8 cellular contexts compared by ENCODE assay signal in the genomic region with DNA sequence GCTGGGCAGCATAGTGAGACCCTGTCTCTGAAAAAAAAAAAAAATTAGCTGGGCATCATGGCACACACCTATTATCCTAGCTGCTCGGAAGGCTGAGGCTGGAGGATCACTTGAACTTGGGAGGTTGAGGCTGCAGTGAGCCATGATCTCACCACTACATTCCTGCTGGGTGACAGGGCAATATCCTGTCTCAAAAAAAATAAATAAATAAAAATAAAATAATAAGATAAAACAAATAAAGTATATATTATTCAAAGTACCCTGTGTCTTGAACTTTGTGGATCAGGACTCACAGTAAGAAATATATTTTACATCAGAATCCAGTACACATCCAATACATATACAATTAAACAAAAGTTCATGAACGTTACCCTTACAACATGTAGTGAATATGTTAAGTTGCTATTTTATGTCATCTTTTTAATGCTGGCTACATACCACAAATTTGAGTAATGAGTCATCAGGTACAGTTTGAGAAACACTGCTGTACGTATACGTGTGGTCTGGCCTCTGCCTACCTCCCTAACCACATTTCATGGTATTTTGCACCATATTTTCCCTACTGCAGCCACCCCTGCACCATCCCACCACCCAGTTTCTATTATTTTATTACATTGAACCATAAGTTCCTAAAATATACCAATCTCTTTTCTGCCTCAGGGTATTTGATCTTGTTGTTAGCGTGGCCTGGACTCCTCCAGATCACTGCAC. TPM values are rescaled to one million over a fixed set of nuclear protein-coding genes. Genes with fewer than 3 reads are reported as not detected.
DNase-seq lines count a peak whose midpoint lies in the region; ATAC-seq and TF ChIP-seq lines count a peak whose summit lies in the region.

No MANE protein-coding gene starts in this region.

- ATAC-seq in GM21723 (IDR thresholded peaks at IDR 0.05; ENCODE audit: unreplicated experiment), result peak; percentile 42
- ATAC-seq in GM21825 (IDR thresholded peaks at IDR 0.05; ENCODE audit: unreplicated experiment), result no peak
- ATAC-seq in HG03139 (IDR thresholded peaks at IDR 0.05; ENCODE audit: unreplicated experiment), result no peak

- TF ChIP-seq CTCF in fibroblast of villous mesenchyme (IDR thresholded peaks at IDR 0.05; ENCODE audit: insufficient read depth, low read depth, low read length) (no peak), adrenal gland (IDR thresholded peaks at IDR 0.05) (no peak)

- WGBS in adrenal gland, 4 donors, result 83 to 87% (median 85%) methylated on average over 5 of the region's 5 CpGs

- no peaks in the 10 kb centered on the region for H3K27me3 ChIP-seq in SJSA1 (replicated peaks)
- H3K27me3 ChIP-seq in adrenal gland, result no peaks in the 10 kb centered on the region

- H3K4me3 ChIP-seq in SJSA1 (no peak overlapping the region), fibroblast of villous mesenchyme (ENCODE audit: low read depth, low read length) (no peak overlapping the region), adrenal gland (no peak overlapping the region)

- no peak for TF ChIP-seq POLR2A in adrenal gland (IDR thresholded peaks at IDR 0.05)

- H3K27ac ChIP-seq in SJSA1 (peak overlapping the region; percentile 99), adrenal gland (no peak overlapping the region)

- H3K36me3 ChIP-seq in SJSA1 (peaks cover 6% of the 10 kb centered on the region; the same call in 1 of the 2 replicates), adrenal gland (replicated peaks in 1 of 2) (no peaks in the 10 kb centered on the region)

- H3K4me1 ChIP-seq in SJSA1 (replicated peaks), result peaks cover 39% of the 10 kb centered on the region
- H3K4me1 ChIP-seq in adrenal gland (replicated peaks in 1 of 2), result peaks cover 0 to 3% of the 10 kb centered on the region in 2 donors

- intact Hi-C loops in adrenal gland (cut with DNase I), result no loop called here

- H3K9me3 ChIP-seq in SJSA1 (replicated peaks) (peaks cover 4% of the 10 kb centered on the region; the same call in 1 of the 2 replicates), adrenal gland (replicated peaks in 1 of 3) (no peaks in the 10 kb centered on the region)

- DNase-seq in GM03348 (ENCODE audit: low spot score) (peak; percentile 37), SJSA1 (ENCODE audit: low read depth in 1 of 2, low spot score in 2 of 2) (peak; percentile 81 to 87), fibroblast of villous mesenchyme (ENCODE audit: low read depth) (peak; percentile 84), NCI-H2029 (lab: John Stamatoyannopoulos, UW) (no peak), adrenal gland (no peak)

RNA-seq across cellular contexts. Expression of a gene that starts 4.4 kb away (rescaled TPM):
- 20.6 and 44.6 TPM in 2 replicates for total RNA-seq in SJSA1 (2014; rRNA removed; shearing (Covaris generic))
- total RNA-seq in fibroblast of villous mesenchyme (28.3 and 41.9 TPM in 2 replicates), adrenal gland (10 to 100 TPM; 10.6 to 22.8 (median 16.1) TPM)
- polyA plus RNA-seq in adrenal gland, result 10 to 100 TPM in 1 of 3 donors, 1 to 10 TPM in 2; 3.3 to 41.4 (median 10.0) TPM

RNA-seq across cellular contexts. Expression of a gene that starts 4.8 kb away (rescaled TPM):
- 36.3 and 37.1 TPM in 2 replicates for total RNA-seq in SJSA1 (2014; rRNA removed; shearing (Covaris generic))
- total RNA-seq in fibroblast of villous mesenchyme (30.0 and 40.6 TPM in 2 replicates), adrenal gland (10 to 100 TPM; 11.0 to 36.0 (median 20.0) TPM)
- 10 to 100 TPM in 1 of 3 donors, 1 to 10 TPM in 2; 7.5 to 31.0 (median 7.6) TPM for polyA plus RNA-seq in adrenal gland

Comparison
In these comparisons a context has a peak if more than half of its experiments do, and no peak if none do; other contexts are left out.
1. DNase-seq: peak in GM03348 (single experiment), SJSA1 (2 of 2) and fibroblast of villous mesenchyme (single experiment); none in NCI-H2029 (single experiment) and adrenal gland (0 of 7).